Comparison of ENCODE assay signal across 1 cellular context in genomic region chr22:40346178-40347064, GRCh38.
TF ChIP-seq lines count a peak whose summit lies in the region.

ADSL (plus strand) TSS chr22:40346500; CDS start chr22:40346559, 59 bp downstream.

TF ChIP-seq in GM12878, 131 proteins besides CTCF, POLR2A, EP300 and RAD21 (continued from another document):
- TF ChIP-seq ZNF687 (IDR thresholded peaks at IDR 0.05) (peak; percentile 86; the same call in 1 of the 2 replicates), ZBED1 (IDR thresholded peaks at IDR 0.05; ENCODE audit: borderline replicate concordance) (peak; percentile 65), TBL1XR1 (IDR thresholded peaks at IDR 0.05; ENCODE audit: low read depth, low read length) (peak; percentile 32; the same call in 1 of the 2 replicates), SUZ12 (IDR thresholded peaks at IDR 0.05; ENCODE audit: unreplicated experiment) (no peak), NBN (IDR thresholded peaks at IDR 0.05) (peak; percentile 91), LARP7 (IDR thresholded peaks at IDR 0.05) (peak; percentile 77; the same call in 1 of the 2 replicates), NFYA (IDR thresholded peaks at IDR 0.05; ENCODE audit: borderline replicate concordance, low read depth, low read length) (no peak), ZBTB33 (IDR thresholded peaks at IDR 0.05) (no peak), HDAC6 (IDR thresholded peaks at IDR 0.05; ENCODE audit: unreplicated experiment) (no peak), HCFC1 (IDR thresholded peaks at IDR 0.05; ENCODE audit: low read length) (peak; percentile 61), MTA3 (IDR thresholded peaks at IDR 0.05; ENCODE audit: borderline replicate concordance, low read length) (no peak), KAT2A (conservative IDR thresholded peaks at IDR 0.05; ENCODE audit: control insufficient read depth, low read depth, low read length) (no peak), FOXK2 (IDR thresholded peaks at IDR 0.05) (peak; percentile 87), MYB (IDR thresholded peaks at IDR 0.05; ENCODE audit: borderline replicate concordance, low read depth, low read length) (no peak), USF2 (IDR thresholded peaks at IDR 0.05; ENCODE audit: borderline replicate concordance, low read depth, low read length) (peak; percentile 3), JUND (IDR thresholded peaks at IDR 0.05; ENCODE audit: low read depth, low read length) (peak; percentile 54; the same call in 1 of the 2 replicates), HDAC2 (IDR thresholded peaks at IDR 0.05) (no peak), IRF4 (IDR thresholded peaks at IDR 0.05; ENCODE audit: low read depth, low read length) (no peak), ZNF384 (IDR thresholded peaks at IDR 0.05; ENCODE audit: borderline replicate concordance, low read depth, low read length) (no peak)
